25 cellular contexts compared by ENCODE assay signal in the genomic region with DNA sequence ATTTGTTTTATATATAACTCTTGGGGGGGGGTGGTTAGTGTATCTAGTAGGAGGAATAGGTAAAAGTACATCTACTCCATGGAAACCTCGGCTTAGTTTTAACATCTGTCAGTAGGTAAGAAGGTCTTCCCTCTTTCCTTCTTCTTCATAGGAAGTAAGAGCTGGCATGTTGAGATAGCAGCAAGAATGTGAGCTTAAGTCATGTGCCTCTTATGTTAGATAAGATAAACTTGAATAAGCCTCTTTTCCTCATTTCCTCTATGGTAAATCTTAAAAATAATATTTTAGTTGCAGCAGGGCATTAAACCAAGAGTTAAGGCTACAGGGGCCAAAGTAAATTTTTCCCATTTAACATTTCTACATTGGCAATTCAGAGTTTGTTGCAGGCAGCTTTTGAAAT.
"Had no signal": no experiment of that assay in that cellular context is flagged by ENCODE, and none has a peak within 500 bp of the region (broad histone marks: within the 10 kb centered on the region; RNA-seq: fewer than 3 reads in every experiment).

No MANE protein-coding gene starts in this region.

- H3K36me3 ChIP-seq: adrenal gland, colonic mucosa had no signal

- H3K27ac ChIP-seq: adrenal gland, body of pancreas, colonic mucosa had no signal

- H3K9me3 ChIP-seq: adrenal gland, body of pancreas, colonic mucosa had no signal

- H3K4me3 ChIP-seq: adrenal gland, body of pancreas, colonic mucosa had no signal

- H3K4me1 ChIP-seq: adrenal gland, body of pancreas, colonic mucosa had no signal

- ATAC-seq: activated CD4-positive, alpha-beta T cell treated with anti-CD3 and anti-CD28 coated beads for 36 hours; activated naive CD8-positive, alpha-beta T cell treated with anti-CD3 and anti-CD28 coated beads, Interleukin-2, amount 50 U/mL, for 24 hours; activated T-cell treated with anti-CD3 and anti-CD28 coated beads, Interleukin-2, amount 50 U/mL, for 4 hours; activated T-helper 17 cell treated with anti-CD3 and anti-CD28 coated beads, Interleukin-2, amount 50 U/mL, for 72 hours; body of pancreas; esophagus mucosa had no signal

- H3K27me3 ChIP-seq: body of pancreas had no signal

- DNase-seq: activated CD4-positive, alpha-beta memory T cell treated with anti-CD3 and anti-CD28 coated beads, Interleukin-2, amount 10 ng/mL, durations not matched to agents 7 days and 5 days; activated CD4-positive, alpha-beta T cell treated with anti-CD3 and anti-CD28 coated beads for 36 hours; activated CD4-positive, alpha-beta T cell treated with anti-CD3 and anti-CD28 coated beads, Interleukin-2, amount 50 U/mL, for 4 hours; activated CD4-positive, CD25-positive, alpha-beta regulatory T cell; activated CD4-positive, CD25-positive, alpha-beta regulatory T cell treated with anti-CD3 and anti-CD28 coated beads, Interleukin-2, amount 50 U/mL, for 72 hours; activated CD8-positive, alpha-beta memory T cell treated with anti-CD3 and anti-CD28 coated beads, Interleukin-2, amount 50 U/mL, for 48 hours; activated effector memory CD4-positive, alpha-beta T cell treated with Interleukin-2 at 50 U/mL for 16 hours; activated naive CD4-positive, alpha-beta T cell treated with anti-CD3 and anti-CD28 coated beads for 36 hours; activated naive CD8-positive, alpha-beta T cell treated with anti-CD3 and anti-CD28 coated beads for 36 hours; activated naive CD8-positive, alpha-beta T cell treated with anti-CD3 and anti-CD28 coated beads, Interleukin-2, amount 50 U/mL, for 24 hours; activated T-cell treated with anti-CD3 and anti-CD28 coated beads for 4 hours; activated T-cell treated with anti-CD3 and anti-CD28 coated beads, Interleukin-2, amount 50 U/mL, for 4 hours; adrenal gland; amygdala; aorta; body of pancreas; caudate nucleus; colonic mucosa; effector CD8-positive, alpha-beta T cell; foreskin fibroblast; head of caudate nucleus; hypothalamus; T-helper 2 cell had no signal
